In genomic region chr2:214489702-214490101, GRCh38 we compare ENCODE assay signal across 20 cellular contexts.
DNase-seq lines count a peak whose midpoint lies in the region; ATAC-seq and TF ChIP-seq lines count a peak whose summit lies in the region.
"Had no signal": no experiment of that assay in that cellular context is flagged by ENCODE, and none has a peak within 500 bp of the region (broad histone marks: within the 10 kb centered on the region; RNA-seq: fewer than 3 reads in every experiment).

No MANE protein-coding gene starts in this region.

- no peaks in the 10 kb centered on the region for H3K4me1 ChIP-seq in PC-3 (ENCODE audit: insufficient read depth, low read length)
- no peaks in the 10 kb centered on the region for H3K4me1 ChIP-seq in foreskin keratinocyte
- peaks cover 20% of the 10 kb centered on the region for H3K4me1 ChIP-seq in left ventricle myocardium inferior
- H3K4me1 ChIP-seq in psoas muscle: peaks cover 8% of the 10 kb centered on the region

- no peaks in the 10 kb centered on the region for H3F3A ChIP-seq in PC-3 (ENCODE audit: low read length, unreplicated experiment)

- no peak overlapping the region for H3K9ac ChIP-seq in PC-3 (ENCODE audit: low read length)
- H3K9ac ChIP-seq: BLaER1 had no signal

- H3K79me2 ChIP-seq in PC-3 (ENCODE audit: low read length): no peaks in the 10 kb centered on the region

- DNase-seq in PC-3 (peak; percentile 19), foreskin keratinocyte (peak in 1 of 2 donors; percentile 38), left ventricle myocardium inferior (no peak), psoas muscle (no peak), NCI-H510A treated with DMSO at 0.1 percent for 48 hours (lab: John Stamatoyannopoulos, UW) (no peak), occipital lobe (lab: John Stamatoyannopoulos, UW) (no peak), lower leg skin (ENCODE audit: low spot score in 2 of 2) (no peak), left lobe of liver (ENCODE audit: low spot score) (no peak)
- DNase-seq: CD4-positive, CD25-positive, alpha-beta regulatory T cell; NCI-H1092; NCI-H1417 treated with DMSO at 0.1 percent for 48 hours; NCI-H1694 treated with DMSO at 0.1 percent for 48 hours; NCI-H2081; NCI-H2227 treated with DMSO at 0.1 percent for 48 hours; NCI-H69 had no signal

- TF ChIP-seq POLR2A in lower leg skin (IDR thresholded peaks at IDR 0.05): no peak

- intact Hi-C loops in PC-3 (cut with micrococcal nuclease) (no loop called here), left ventricle myocardium inferior (cut with micrococcal nuclease) (no loop called here), psoas muscle (cut with DNase I) (no loop called here), lower leg skin (cut with DNase I; ENCODE audit: low total_unique reads) (no loop called here)

- H3K4me2 ChIP-seq in PC-3 (ENCODE audit: low read length): no peak overlapping the region
- H3K4me2 ChIP-seq: BLaER1 had no signal

- H3K9me3 ChIP-seq in PC-3 (ENCODE audit: low read length): no peaks in the 10 kb centered on the region
- peaks cover 11% of the 10 kb centered on the region for H3K9me3 ChIP-seq in left ventricle myocardium inferior (replicated peaks)
- H3K9me3 ChIP-seq in psoas muscle: no peaks in the 10 kb centered on the region
- H3K9me3 ChIP-seq: BLaER1 had no signal

- no peaks in the 10 kb centered on the region for H3K9me2 ChIP-seq in PC-3 (replicated peaks; ENCODE audit: low read length)

- H3K27ac ChIP-seq in PC-3 (ENCODE audit: low read length) (no peak overlapping the region), foreskin keratinocyte (no peak overlapping the region), left ventricle myocardium inferior (replicated peaks) (peak overlapping the region; percentile 70), psoas muscle (no peak overlapping the region)
- H3K27ac ChIP-seq: BLaER1, HL-60, RWPE1 had no signal

- H4K20me1 ChIP-seq in PC-3 (ENCODE audit: low read length): no peaks in the 10 kb centered on the region
- H4K20me1 ChIP-seq: BLaER1 had no signal

- WGBS in psoas muscle, 3 donors: 13 to 35% (median 15%) methylated on average over 2 of the region's 2 CpGs
- 71% methylated on average over 2 of the region's 2 CpGs for WGBS in lower leg skin, 2 donors

- CTCF ChIA-PET in PC-3 (lab: Charles Lee): no interaction called here

- TF ChIP-seq CTCF in PC-3 (conservative IDR thresholded peaks at IDR 0.05; ENCODE audit: low read depth, low read length) (no peak), foreskin keratinocyte (conservative IDR thresholded peaks at IDR 0.05) (no peak), left ventricle myocardium inferior (IDR thresholded peaks at IDR 0.05; ENCODE audit: borderline replicate concordance) (no peak), psoas muscle (IDR thresholded peaks at IDR 0.05) (no peak), lower leg skin (IDR thresholded peaks at IDR 0.05) (no peak)

- H3K36me3 ChIP-seq in PC-3 (ENCODE audit: low read depth, low read length) (no peaks in the 10 kb centered on the region), left ventricle myocardium inferior (no peaks in the 10 kb centered on the region), psoas muscle (ENCODE audit: insufficient read depth in 1 of 2, low read depth in 1 of 2) (no peaks in the 10 kb centered on the region)
- H3K36me3 ChIP-seq: BLaER1 had no signal

- POLR2A ChIA-PET in PC-3 (lab: Charles Lee; ENCODE audit: unreplicated experiment): no interaction called here

- no peak overlapping the region for H2AFZ ChIP-seq in PC-3 (ENCODE audit: low read length)

- H3K27me3 ChIP-seq in PC-3 (ENCODE audit: low read length): no peaks in the 10 kb centered on the region
- no peaks in the 10 kb centered on the region for H3K27me3 ChIP-seq in foreskin keratinocyte
- H3K27me3 ChIP-seq in left ventricle myocardium inferior (ENCODE audit: low read depth): no peaks in the 10 kb centered on the region
- no peaks in the 10 kb centered on the region for H3K27me3 ChIP-seq in psoas muscle (ENCODE audit: insufficient read depth in 3 of 3, low read length in 2 of 3)
- H3K27me3 ChIP-seq: BLaER1 had no signal

- no TSS peak for BruUV-seq in PC-3 (replicated peaks; lab: Mats Ljungman, UMichigan)

- H3K4me3 ChIP-seq in PC-3 (ENCODE audit: low read length) (no peak overlapping the region), left ventricle myocardium inferior (no peak overlapping the region), psoas muscle (no peak overlapping the region), lower leg skin (ENCODE audit: low read depth, poor library complexity, severe bottlenecking) (no peak overlapping the region)
- H3K4me3 ChIP-seq: BLaER1 had no signal

- no peak; the same call in 1 of the 2 replicates for ATAC-seq in PC-3
- ATAC-seq in foreskin keratinocyte: peak; percentile 42
- peak; percentile 36 to 74 (median 66) for ATAC-seq in psoas muscle
- no peak for ATAC-seq in left lobe of liver
- ATAC-seq: HCT116, Panc1 had no signal

Comparison
In these comparisons a context has a peak if more than half of its experiments do, and no peak if none do; other contexts are left out.
1. ATAC-seq: peak in foreskin keratinocyte (single experiment) and psoas muscle (4 of 4); none in PC-3 (single experiment) and left lobe of liver (single experiment).